20 cellular contexts compared by ENCODE assay signal in the genomic region with DNA sequence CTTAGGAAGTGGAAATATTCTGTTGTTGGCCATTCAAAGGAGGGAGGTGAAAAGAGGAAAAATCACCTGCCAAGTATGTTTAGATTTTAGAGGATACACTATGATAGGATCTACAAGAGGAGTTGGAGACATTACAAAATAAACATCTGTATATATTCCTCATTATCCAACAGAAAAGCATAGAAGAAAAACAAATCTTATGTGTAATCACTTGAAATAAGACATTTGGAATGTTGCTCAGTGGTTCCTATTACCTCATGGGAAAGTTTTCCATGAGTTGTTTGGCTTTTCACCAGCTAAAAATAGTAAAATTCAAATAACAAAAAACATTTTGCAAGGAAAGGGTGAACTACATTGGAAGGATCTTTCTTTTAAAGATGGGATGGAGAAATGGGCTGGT.
DNase-seq lines count a peak whose midpoint lies in the region; ATAC-seq and TF ChIP-seq lines count a peak whose summit lies in the region.
"Had no signal": no experiment of that assay in that cellular context is flagged by ENCODE, and none has a peak within 500 bp of the region (broad histone marks: within the 10 kb centered on the region; RNA-seq: fewer than 3 reads in every experiment).

No MANE protein-coding gene starts in this region.

- no peaks in the 10 kb centered on the region for H4K20me1 ChIP-seq in PC-9 (ENCODE audit: insufficient read depth)
- H4K20me1 ChIP-seq: BLaER1 had no signal

- no peak for TF ChIP-seq POLR2A in testis (IDR thresholded peaks at IDR 0.05)

- no peaks in the 10 kb centered on the region for H3K36me3 ChIP-seq in BJ (ENCODE audit: control insufficient read depth, insufficient read depth, low read length)
- H3K36me3 ChIP-seq in PC-9 (ENCODE audit: low read depth) = no peaks in the 10 kb centered on the region
- no peaks in the 10 kb centered on the region for H3K36me3 ChIP-seq in testis (ENCODE audit: low read depth, missing control alignments)
- H3K36me3 ChIP-seq: BLaER1, vagina had no signal

- CTCF ChIA-PET in BJ (lab: Yijun Ruan, JAX) = interaction anchor here (1.3 kb wide), 1 partner anchor 20 kb away, joined by 6 read pairs; no protein-coding TSS in a partner anchor
- CTCF ChIA-PET in PC-9 (lab: Charles Lee) = no interaction called here

- H3K27me3 ChIP-seq in BJ (ENCODE audit: control insufficient read depth, insufficient read depth, low read length) (no peaks in the 10 kb centered on the region), PC-9 (ENCODE audit: insufficient read depth, low read depth) (no peaks in the 10 kb centered on the region), testis (no peaks in the 10 kb centered on the region)
- H3K27me3 ChIP-seq: BLaER1, hepatocyte, vagina had no signal

- H3F3A ChIP-seq in PC-9 (ENCODE audit: insufficient read depth, low read depth) = no peaks in the 10 kb centered on the region

- intact Hi-C loops in PC-9 (cut with micrococcal nuclease; ENCODE audit: unreplicated experiment) (no loop called here), testis (cut with DNase I; ENCODE audit: low total_unique reads) (no loop called here)

- DNase-seq in BJ (ENCODE audit: low read depth) (peak; percentile 75), PC-9 (no peak), dedifferentiated amniotic fluid mesenchymal stem cell (ENCODE audit: extremely low spot score) (peak; percentile 85), omental fat pad (ENCODE audit: low spot score) (no peak), COLO829 (ENCODE audit: low spot score) (no peak), testis (no peak), occipital lobe (lab: John Stamatoyannopoulos, UW) (no peak)
- DNase-seq: activated CD4-positive, alpha-beta T cell treated with anti-CD3 and anti-CD28 coated beads, Interleukin-2, amount 50 U/mL, for 1 hour; activated naive CD8-positive, alpha-beta T cell treated with anti-CD3 and anti-CD28 coated beads for 36 hours; activated T-cell treated with anti-CD3 and anti-CD28 coated beads, Interleukin-2, amount 50 U/mL, for 24 hours; Karpas-422; mucosa of descending colon; NCI-H1694; NCI-H524; nucleus accumbens; stimulated activated naive CD8-positive, alpha-beta T cell treated with anti-CD3 and anti-CD28 coated beads, Interleukin-15, Interleukin-2, amounts not matched to agents 100 U/mL and 50 U/mL, for 24 hours had no signal

- TF ChIP-seq CTCF in BJ (IDR thresholded peaks at IDR 0.05; ENCODE audit: insufficient read depth, low read depth, low read length) = no peak
- TF ChIP-seq CTCF in PC-9 (conservative IDR thresholded peaks at IDR 0.05) = no peak
- no peak for TF ChIP-seq CTCF in omental fat pad (IDR thresholded peaks at IDR 0.05)
- TF ChIP-seq CTCF in testis (IDR thresholded peaks at IDR 0.05) = no peak

- POLR2A ChIA-PET in BJ (lab: Charles Lee) (no interaction called here), PC-9 (lab: Charles Lee; ENCODE audit: unreplicated experiment) (interaction anchor here (0.6 kb wide), 1 partner anchor 516 kb away, joined by 6 read pairs; no protein-coding TSS in a partner anchor)

- H3K9me3 ChIP-seq in PC-9 (ENCODE audit: insufficient read depth, low read depth) = peaks cover 17% of the 10 kb centered on the region; the same call in 1 of the 2 replicates
- no peaks in the 10 kb centered on the region for H3K9me3 ChIP-seq in testis
- H3K9me3 ChIP-seq: BLaER1, vagina had no signal

- no TSS peak for BruUV-seq in PC-9 (replicated peaks; lab: Mats Ljungman, UMichigan)

- 0 out of 2 replicates have a peak overlapping the region, but pooled peaks have one; percentile 8 for H2AFZ ChIP-seq in PC-9
- H2AFZ ChIP-seq: hepatocyte had no signal

- peak; percentile 54 for ATAC-seq in omental fat pad (ENCODE audit: low FRiP score)
- ATAC-seq in GM18517 (IDR thresholded peaks at IDR 0.05; ENCODE audit: unreplicated experiment) = no peak
- ATAC-seq: mucosa of descending colon; stimulated activated naive CD8-positive, alpha-beta T cell treated with anti-CD3 and anti-CD28 coated beads, Interleukin-15, Interleukin-2, amounts not matched to agents 100 U/mL and 50 U/mL, for 24 hours had no signal

- H3K27ac ChIP-seq in PC-9 (no peak overlapping the region), testis (no peak overlapping the region)
- H3K27ac ChIP-seq: BLaER1, hepatocyte, vagina had no signal

- no peak overlapping the region for H3K4me2 ChIP-seq in PC-9
- H3K4me2 ChIP-seq: BLaER1, hepatocyte had no signal

- H3K79me2 ChIP-seq in PC-9 (ENCODE audit: low read depth) = no peaks in the 10 kb centered on the region
- H3K79me2 ChIP-seq: hepatocyte had no signal

- H3K4me3 ChIP-seq in BJ (ENCODE audit: low read depth, low read length) (no peak overlapping the region), PC-9 (no peak overlapping the region), testis (no peak overlapping the region)
- H3K4me3 ChIP-seq: BLaER1, hepatocyte, mucosa of descending colon, vagina had no signal

- H3K9me2 ChIP-seq in PC-9 (ENCODE audit: insufficient read depth) = no peaks in the 10 kb centered on the region

- H3K4me1 ChIP-seq in PC-9 (replicated peaks; ENCODE audit: insufficient read depth) = no peaks in the 10 kb centered on the region
- no peaks in the 10 kb centered on the region for H3K4me1 ChIP-seq in testis
- H3K4me1 ChIP-seq: BLaER1, vagina had no signal

Comparison
In these comparisons a context has a peak if more than half of its experiments do, and no peak if none do; other contexts are left out.
1. DNase-seq: peak in BJ (single experiment) and dedifferentiated amniotic fluid mesenchymal stem cell (single experiment); none in PC-9 (0 of 2), omental fat pad (single experiment), COLO829 (single experiment), testis (single experiment) and occipital lobe (single experiment).